21 cellular contexts compared by ENCODE assay signal in genomic region chr11:62976109-62976508, GRCh38. TPM values are rescaled to one million over a fixed set of nuclear protein-coding genes. Genes with fewer than 3 reads are reported as not detected.
"Had no signal": no experiment of that assay in that cellular context is flagged by ENCODE, and none has a peak within 500 bp of the region (broad histone marks: within the 10 kb centered on the region; RNA-seq: fewer than 3 reads in every experiment).

No MANE protein-coding gene starts in this region.

- ATAC-seq: activated CD8-positive, alpha-beta memory T cell treated with anti-CD3 and anti-CD28 coated beads, Interleukin-2, amount 10 ng/mL, durations not matched to agents 7 days and 5 days; stimulated activated naive CD8-positive, alpha-beta T cell treated with anti-CD3 and anti-CD28 coated beads, Interleukin-15, Interleukin-2, amounts not matched to agents 100 U/mL and 50 U/mL, for 24 hours had no signal

- H3K4me1 Mint-ChIP-seq: activated CD8-positive, alpha-beta memory T cell treated with anti-CD3 and anti-CD28 coated beads, Interleukin-2, amount 10 ng/mL, durations not matched to agents 7 days and 5 days; activated naive CD4-positive, alpha-beta T cell treated with anti-CD3 and anti-CD28 coated beads, Interleukin-2, amount 10 ng/mL, durations not matched to agents 7 days and 5 days; naive B cell; neural progenitor cell had no signal

- H3K36me3 ChIP-seq: ascending aorta, breast epithelium, heart right ventricle, neural progenitor cell, right lobe of liver had no signal

- H3K9me3 Mint-ChIP-seq: activated naive CD4-positive, alpha-beta T cell treated with anti-CD3 and anti-CD28 coated beads, Interleukin-2, amount 10 ng/mL, durations not matched to agents 7 days and 5 days; activated T-cell treated with anti-CD3 and anti-CD28 coated beads, Interleukin-2, amount 50 U/mL, for 24 hours; naive B cell; neural progenitor cell had no signal

- DNase-seq: activated CD4-positive, alpha-beta T cell treated with anti-CD3 and anti-CD28 coated beads, Interleukin-2, amount 50 U/mL, for 48 hours; activated CD4-positive, CD25-positive, alpha-beta regulatory T cell treated with anti-CD3 and anti-CD28 coated beads, Interleukin-2, amount 50 U/mL, for 72 hours; activated CD8-positive, alpha-beta memory T cell treated with anti-CD3 and anti-CD28 coated beads, Interleukin-2, amount 10 ng/mL, durations not matched to agents 7 days and 5 days; activated naive CD4-positive, alpha-beta T cell treated with anti-CD3 and anti-CD28 coated beads, Interleukin-2, amount 10 ng/mL, durations not matched to agents 7 days and 5 days; activated T-cell treated with anti-CD3 and anti-CD28 coated beads, Interleukin-2, amount 50 U/mL, for 24 hours; foreskin melanocyte; heart right ventricle; naive B cell; right lobe of liver; stimulated activated naive CD8-positive, alpha-beta T cell treated with anti-CD3 and anti-CD28 coated beads, Interleukin-15, Interleukin-2, amounts not matched to agents 100 U/mL and 50 U/mL, for 24 hours had no signal

- H3K4me2 ChIP-seq: neural progenitor cell had no signal

- H3K4me1 ChIP-seq: ascending aorta, breast epithelium, neural progenitor cell, right lobe of liver had no signal

- H3K27me3 ChIP-seq: ascending aorta, breast epithelium, heart right ventricle, neural progenitor cell, right lobe of liver had no signal

- H3K9me3 ChIP-seq: ascending aorta, breast epithelium, heart right ventricle, right lobe of liver had no signal

- H3K4me3 ChIP-seq: ascending aorta, breast epithelium, heart right ventricle, neural progenitor cell, right lobe of liver had no signal

- H3K27ac ChIP-seq: ascending aorta, breast epithelium, epithelial cell of prostate, heart right ventricle, neural progenitor cell, right lobe of liver had no signal

- H3K27ac Mint-ChIP-seq: activated CD8-positive, alpha-beta memory T cell treated with anti-CD3 and anti-CD28 coated beads, Interleukin-2, amount 10 ng/mL, durations not matched to agents 7 days and 5 days; activated naive CD4-positive, alpha-beta T cell treated with anti-CD3 and anti-CD28 coated beads, Interleukin-2, amount 10 ng/mL, durations not matched to agents 7 days and 5 days; activated T-cell treated with anti-CD3 and anti-CD28 coated beads, Interleukin-2, amount 50 U/mL, for 24 hours; naive B cell; neural progenitor cell had no signal

- H3K9ac ChIP-seq: neural progenitor cell had no signal

- H3K4me3 Mint-ChIP-seq: activated CD8-positive, alpha-beta memory T cell treated with anti-CD3 and anti-CD28 coated beads, Interleukin-2, amount 10 ng/mL, durations not matched to agents 7 days and 5 days; activated naive CD4-positive, alpha-beta T cell treated with anti-CD3 and anti-CD28 coated beads, Interleukin-2, amount 10 ng/mL, durations not matched to agents 7 days and 5 days; activated T-cell treated with anti-CD3 and anti-CD28 coated beads, Interleukin-2, amount 50 U/mL, for 24 hours; naive B cell; neural progenitor cell had no signal

- H2AFZ ChIP-seq: neural progenitor cell had no signal

- H3K36me3 Mint-ChIP-seq: activated CD8-positive, alpha-beta memory T cell treated with anti-CD3 and anti-CD28 coated beads, Interleukin-2, amount 10 ng/mL, durations not matched to agents 7 days and 5 days; activated naive CD4-positive, alpha-beta T cell treated with anti-CD3 and anti-CD28 coated beads, Interleukin-2, amount 10 ng/mL, durations not matched to agents 7 days and 5 days; naive B cell; neural progenitor cell had no signal

RNA-seq across cellular contexts. Expression of gene SLC22A6, which starts 8.7 kb away (rescaled TPM):
- total RNA-seq: activated CD8-positive, alpha-beta memory T cell treated with anti-CD3 and anti-CD28 coated beads, Interleukin-2, amount 10 ng/mL, durations not matched to agents 7 days and 5 days; ascending aorta; breast epithelium; dermis microvascular lymphatic vessel endothelial cell; fibroblast of lung; heart right ventricle; lung microvascular endothelial cell; mononuclear cell; osteocyte; pulmonary artery endothelial cell; right lobe of liver had no signal
- polyA plus RNA-seq: fibroblast of lung, heart right ventricle had no signal

RNA-seq across cellular contexts. Expression of gene SLC22A8, which starts 39.5 kb away (rescaled TPM):
- total RNA-seq: activated CD8-positive, alpha-beta memory T cell treated with anti-CD3 and anti-CD28 coated beads, Interleukin-2, amount 10 ng/mL, durations not matched to agents 7 days and 5 days; ascending aorta; breast epithelium; dermis microvascular lymphatic vessel endothelial cell; fibroblast of lung; heart right ventricle; lung microvascular endothelial cell; mononuclear cell; osteocyte; pulmonary artery endothelial cell; right lobe of liver had no signal
- polyA plus RNA-seq: fibroblast of lung, heart right ventricle had no signal

RNA-seq across cellular contexts. Expression of gene CHRM1, which starts 54.9 kb away (rescaled TPM):
- total RNA-seq: activated CD8-positive, alpha-beta memory T cell treated with anti-CD3 and anti-CD28 coated beads, Interleukin-2, amount 10 ng/mL, durations not matched to agents 7 days and 5 days; ascending aorta; cerebellum; dermis microvascular lymphatic vessel endothelial cell; fibroblast of lung; heart right ventricle; lung microvascular endothelial cell; mononuclear cell; pulmonary artery endothelial cell; right lobe of liver had no signal
- polyA plus RNA-seq: fibroblast of lung, heart right ventricle had no signal
